1 cellular context compared by ENCODE assay signal in genomic region chr2:230324503-230324902, GRCh38.
TF ChIP-seq lines count a peak whose summit lies in the region.

No MANE protein-coding gene starts in this region.

TF ChIP-seq in HepG2, 621 proteins besides CTCF, POLR2A, EP300 and RAD21 (continued from another document):
- TF ChIP-seq E2F2 (CRISPR knock-in tag; IDR thresholded peaks at IDR 0.05; ENCODE audit: borderline replicate concordance) (no peak), FOSL1 (CRISPR knock-in tag; IDR thresholded peaks at IDR 0.05; ENCODE audit: borderline replicate concordance) (0 out of 2 replicates have a peak, but pooled peaks have one; percentile 5), ZNF333 (CRISPR knock-in tag; IDR thresholded peaks at IDR 0.05; ENCODE audit: borderline replicate concordance) (no peak), ATF5 (CRISPR knock-in tag; IDR thresholded peaks at IDR 0.05; ENCODE audit: low read depth) (no peak), IRX3 (CRISPR knock-in tag; IDR thresholded peaks at IDR 0.05; ENCODE audit: borderline replicate concordance, low read depth) (no peak), SMAD1 (CRISPR knock-in tag; IDR thresholded peaks at IDR 0.05; ENCODE audit: borderline replicate concordance, low read depth) (no peak)
